In genomic region chr3:24763421-24763820, GRCh38 we compare ENCODE assay signal across 25 cellular contexts.
A peak's percentile ranks its signal among the peaks of the same experiment; 100 is the strongest.
DNase-seq lines count a peak whose midpoint lies in the region; ATAC-seq and TF ChIP-seq lines count a peak whose summit lies in the region.
"Had no signal": no experiment of that assay in that cellular context is flagged by ENCODE, and none has a peak within 500 bp of the region (broad histone marks: within the 10 kb centered on the region; RNA-seq: fewer than 3 reads in every experiment).

No MANE protein-coding gene starts in this region.

- DNase-seq in HK-2 (ENCODE audit: unreplicated experiment) (peak; percentile 3), SW480 (ENCODE audit: low spot score) (peak; percentile 22), foreskin keratinocyte (peak; percentile 9 to 39), retinal pigment epithelial cell (ENCODE audit: low read depth) (peak; percentile 32), thyroid gland (no peak), AG20443 (ENCODE audit: low spot score) (no peak), COLO668 (lab: John Stamatoyannopoulos, UW; ENCODE audit: unreplicated experiment) (no peak)
- DNase-seq: activated CD4-positive, alpha-beta T cell treated with anti-CD3 and anti-CD28 coated beads for 4 hours; activated naive CD4-positive, alpha-beta T cell treated with anti-CD3 and anti-CD28 coated beads, Interleukin-2, amount 10 ng/mL, durations not matched to agents 7 days and 5 days; activated T-cell treated with anti-CD3 and anti-CD28 coated beads, Interleukin-2, amount 50 U/mL, for 72 hours; CD4-positive, alpha-beta T cell; colonic mucosa; DMS 273 treated with DMSO at 0.1 percent for 48 hours; Karpas-422; midbrain; NCI-H1092; NCI-H2029; right lobe of liver; SHP77 treated with DMSO at 0.1 percent for 48 hours; T-helper 1 cell had no signal

- no peak for TF ChIP-seq POLR2A in thyroid gland (IDR thresholded peaks at IDR 0.05)

- intact Hi-C loops in thyroid gland (cut with DNase I) = no loop called here

- H3K27ac ChIP-seq in foreskin keratinocyte (no peak overlapping the region), thyroid gland (no peak overlapping the region)
- H3K27ac ChIP-seq: colonic mucosa, parathyroid adenoma, right lobe of liver, vagina had no signal

- H3K4me3 ChIP-seq in retinal pigment epithelial cell (ENCODE audit: low read length) (no peak overlapping the region), thyroid gland (replicated peaks in 1 of 3) (no peak overlapping the region)
- H3K4me3 ChIP-seq: colonic mucosa, GM12878, right lobe of liver, vagina had no signal

- peak; percentile 34 for ATAC-seq in foreskin keratinocyte
- ATAC-seq: activated T-cell treated with anti-CD3 and anti-CD28 coated beads, Interleukin-2, amount 50 U/mL, for 72 hours; GM12878; left lobe of liver; natural killer cell treated with Interleukin-12 subunit alpha and Interleukin-12 subunit beta and Interleukin-15 and Interleukin-18, amount 100 ng/mL, for 72 hours; right lobe of liver had no signal

- no peaks in the 10 kb centered on the region for H3K27me3 ChIP-seq in foreskin keratinocyte
- H3K27me3 ChIP-seq in thyroid gland = no peaks in the 10 kb centered on the region
- H3K27me3 ChIP-seq: colonic mucosa, right lobe of liver, vagina had no signal

- no peak for TF ChIP-seq CTCF in foreskin keratinocyte (conservative IDR thresholded peaks at IDR 0.05)
- TF ChIP-seq CTCF in retinal pigment epithelial cell (conservative IDR thresholded peaks at IDR 0.05; ENCODE audit: low read depth, low read length) = no peak
- TF ChIP-seq CTCF in thyroid gland (IDR thresholded peaks at IDR 0.05) = no peak

- H3K4me1 ChIP-seq in foreskin keratinocyte = no peaks in the 10 kb centered on the region
- H3K4me1 ChIP-seq in thyroid gland = no peaks in the 10 kb centered on the region
- H3K4me1 ChIP-seq: colonic mucosa, parathyroid adenoma, right lobe of liver, vagina had no signal

- 88 to 90% methylated on average over 11 of the region's 11 CpGs for WGBS in thyroid gland, 2 donors

- H3K9me3 ChIP-seq in thyroid gland = no peaks in the 10 kb centered on the region
- H3K9me3 ChIP-seq: colonic mucosa, right lobe of liver, vagina had no signal

- no peaks in the 10 kb centered on the region for H3K36me3 ChIP-seq in thyroid gland
- H3K36me3 ChIP-seq: colonic mucosa, right lobe of liver, vagina had no signal

Comparison
In these comparisons a context has a peak if more than half of its experiments do, and no peak if none do; other contexts are left out.
1. DNase-seq: peak in HK-2 (single experiment), SW480 (single experiment), foreskin keratinocyte (2 of 2) and retinal pigment epithelial cell (single experiment); none in thyroid gland (0 of 2), AG20443 (single experiment) and COLO668 (single experiment).